ENCODE assay signal across 6 cellular contexts in the genomic region with DNA sequence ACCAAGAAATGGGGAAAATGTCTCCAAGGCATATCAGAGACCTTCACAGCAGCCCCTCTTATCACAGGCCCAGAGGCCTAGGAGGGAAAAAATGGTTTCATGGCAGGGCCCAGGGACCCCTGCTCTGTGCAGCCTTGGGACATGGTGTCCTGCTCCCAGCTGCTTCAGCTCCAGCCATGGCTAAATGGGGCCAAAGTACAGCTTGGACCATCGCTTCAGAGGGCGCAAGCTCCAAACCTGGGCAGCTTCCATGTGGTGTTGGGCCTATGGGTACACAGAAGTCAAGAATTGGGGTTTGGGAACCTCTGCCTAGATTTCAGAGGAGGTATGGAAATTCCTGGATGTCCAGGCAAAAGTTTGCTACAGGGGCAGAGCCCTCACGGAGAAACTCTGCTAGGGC.
"Had no signal": no experiment of that assay in that cellular context is flagged by ENCODE, and none has a peak within 500 bp of the region (broad histone marks: within the 10 kb centered on the region; RNA-seq: fewer than 3 reads in every experiment).

No MANE protein-coding gene starts in this region.

- H3K27ac ChIP-seq: HL-60 had no signal

- H3K4me3 Mint-ChIP-seq: IgD-negative memory B cell had no signal

- H3K27ac Mint-ChIP-seq: IgD-negative memory B cell had no signal

- DNase-seq: IMR-90, KBM-7, KG1 had no signal

- H3K4me3 ChIP-seq: K562 had no signal

- H3K36me3 Mint-ChIP-seq: IgD-negative memory B cell had no signal
